Comparison of ENCODE assay signal across 9 cellular contexts in genomic region chr2:238370482-238371372, GRCh38. TPM values are rescaled to one million over a fixed set of nuclear protein-coding genes. Genes with fewer than 3 reads are reported as not detected.
DNase-seq lines count a peak whose midpoint lies in the region; ATAC-seq and FAIRE-seq lines count a peak whose summit lies in the region.
"Had no signal": no experiment of that assay in that cellular context is flagged by ENCODE, and none has a peak within 500 bp of the region (broad histone marks: within the 10 kb centered on the region; RNA-seq: fewer than 3 reads in every experiment).

No MANE protein-coding gene starts in this region.

- H3K4me1 ChIP-seq in small intestine (ENCODE audit: control insufficient read depth in 2 of 2, insufficient read depth in 1 of 2, low read depth in 1 of 2, low read length in 1 of 2), result no peaks in the 10 kb centered on the region

- no peak overlapping the region for H3K27ac ChIP-seq in small intestine (ENCODE audit: low read depth in 1 of 2, low read length in 1 of 2)

- H3K4me1 Mint-ChIP-seq in activated naive CD4-positive, alpha-beta T cell treated with anti-CD3 and anti-CD28 coated beads for 36 hours (ENCODE audit: low read depth), result peaks cover 5% of the 10 kb centered on the region

- intact Hi-C loops in activated naive CD4-positive, alpha-beta T cell treated with anti-CD3 and anti-CD28 coated beads for 36 hours (cut with micrococcal nuclease), result loop anchor here (1.0 kb wide), 2 partner anchors 92 to 415 kb away; no protein-coding TSS in a partner anchor
- intact Hi-C loops in left cardiac atrium (cut with DNase I), result loop anchor here (1.0 to 5.0 kb wide), 3 partner anchors 91 to 414 kb away; no protein-coding TSS in a partner anchor

- CTCF ChIA-PET in activated naive CD4-positive, alpha-beta T cell treated with anti-CD3 and anti-CD28 coated beads for 36 hours (lab: Charles Lee), result interaction anchor here (0.8 to 3.4 kb wide), 18 partner anchors 9 to 545 kb away, joined by 3 to 27 read pairs (median 4); no protein-coding TSS in a partner anchor

- H3K36me3 ChIP-seq in small intestine (ENCODE audit: control insufficient read depth in 2 of 2, insufficient read depth in 2 of 2, low read length in 2 of 2), result no peaks in the 10 kb centered on the region

- ATAC-seq in left cardiac atrium, result peak; percentile 94 to 96
- ATAC-seq in GM21367 (IDR thresholded peaks at IDR 0.05; ENCODE audit: unreplicated experiment), result no peak
- ATAC-seq in HG03439 (IDR thresholded peaks at IDR 0.05; ENCODE audit: unreplicated experiment), result no peak

- 53 to 65% (median 60%) methylated on average over 15 of the region's 15 CpGs for WGBS in small intestine, 3 donors

- no peak for FAIRE-seq in small intestine (lab: Jason Lieb, UNC)
- FAIRE-seq: TTC549 had no signal

- H3K4me3 ChIP-seq in small intestine (ENCODE audit: low read depth in 1 of 2, low read length in 2 of 2), result no peak overlapping the region

- H3K36me3 Mint-ChIP-seq in activated naive CD4-positive, alpha-beta T cell treated with anti-CD3 and anti-CD28 coated beads for 36 hours (ENCODE audit: low read depth), result peaks cover 5% of the 10 kb centered on the region

- DNase-seq in D341Med (ENCODE audit: low spot score) (peak; percentile 70), HK-2 (ENCODE audit: unreplicated experiment) (peak; percentile 25), RPMI7951 (ENCODE audit: low read depth) (peak; percentile 61), left cardiac atrium (peak; percentile 58), small intestine (peak; percentile 35)
- peak; percentile 76 for DNase-seq in activated naive CD4-positive, alpha-beta T cell treated with anti-CD3 and anti-CD28 coated beads for 36 hours

- no peak overlapping the region for H3K4me3 Mint-ChIP-seq in activated naive CD4-positive, alpha-beta T cell treated with anti-CD3 and anti-CD28 coated beads for 36 hours

- H3K27ac Mint-ChIP-seq in activated naive CD4-positive, alpha-beta T cell treated with anti-CD3 and anti-CD28 coated beads for 36 hours, result no peak overlapping the region

- no peaks in the 10 kb centered on the region for H3K9me3 ChIP-seq in small intestine (ENCODE audit: control insufficient read depth, low read depth)

- H3K9me3 Mint-ChIP-seq in activated naive CD4-positive, alpha-beta T cell treated with anti-CD3 and anti-CD28 coated beads for 36 hours, result no peaks in the 10 kb centered on the region

- H3K27me3 ChIP-seq in small intestine (ENCODE audit: control insufficient read depth in 2 of 2, insufficient read depth in 2 of 2, low read length in 2 of 2), result no peaks in the 10 kb centered on the region

- H3K27me3 Mint-ChIP-seq in activated naive CD4-positive, alpha-beta T cell treated with anti-CD3 and anti-CD28 coated beads for 36 hours (ENCODE audit: low read depth), result no peaks in the 10 kb centered on the region

RNA-seq across cellular contexts. Expression of gene TRAF3IP1, which starts 50.4 kb away (rescaled TPM):
- 5.6 and 7.1 TPM in 2 replicates for total RNA-seq in RPMI7951 (2014; rRNA removed; shearing (Covaris generic))
- 1 to 10 TPM; 3.6 to 6.1 TPM for total RNA-seq in activated naive CD4-positive, alpha-beta T cell treated with anti-CD3 and anti-CD28 coated beads for 36 hours
- total RNA-seq in left cardiac atrium, result 10 to 100 TPM; 12.1 to 14.2 TPM
- 1 to 10 TPM; 5.1 to 7.8 (median 7.1) TPM for polyA plus RNA-seq in small intestine

RNA-seq across cellular contexts. Expression of gene ASB1, which starts 56.0 kb away (rescaled TPM):
- total RNA-seq in RPMI7951 (2014; rRNA removed; shearing (Covaris generic)), result 23.5 and 27.4 TPM in 2 replicates
- 10 to 100 TPM; 29.9 to 33.7 TPM for total RNA-seq in activated naive CD4-positive, alpha-beta T cell treated with anti-CD3 and anti-CD28 coated beads for 36 hours
- 10 to 100 TPM; 43.2 to 51.7 TPM for total RNA-seq in left cardiac atrium
- polyA plus RNA-seq in small intestine, result 10 to 100 TPM; 11.2 to 20.3 (median 14.3) TPM

Comparison
In these comparisons a context has a peak if more than half of its experiments do, and no peak if none do; other contexts are left out.
1. DNase-seq: peak in every context shown above with its lines; median percentile 76 in activated naive CD4-positive, alpha-beta T cell treated with anti-CD3 and anti-CD28 coated beads for 36 hours; 70 in D341Med; 61 in RPMI7951; 58 in left cardiac atrium; 35 in small intestine; 25 in HK-2.
2. ATAC-seq: peak in left cardiac atrium (2 of 2); none in GM21367 (single experiment) and HG03439 (single experiment).